Comparison of ENCODE assay signal across 8 cellular contexts in the genomic region with DNA sequence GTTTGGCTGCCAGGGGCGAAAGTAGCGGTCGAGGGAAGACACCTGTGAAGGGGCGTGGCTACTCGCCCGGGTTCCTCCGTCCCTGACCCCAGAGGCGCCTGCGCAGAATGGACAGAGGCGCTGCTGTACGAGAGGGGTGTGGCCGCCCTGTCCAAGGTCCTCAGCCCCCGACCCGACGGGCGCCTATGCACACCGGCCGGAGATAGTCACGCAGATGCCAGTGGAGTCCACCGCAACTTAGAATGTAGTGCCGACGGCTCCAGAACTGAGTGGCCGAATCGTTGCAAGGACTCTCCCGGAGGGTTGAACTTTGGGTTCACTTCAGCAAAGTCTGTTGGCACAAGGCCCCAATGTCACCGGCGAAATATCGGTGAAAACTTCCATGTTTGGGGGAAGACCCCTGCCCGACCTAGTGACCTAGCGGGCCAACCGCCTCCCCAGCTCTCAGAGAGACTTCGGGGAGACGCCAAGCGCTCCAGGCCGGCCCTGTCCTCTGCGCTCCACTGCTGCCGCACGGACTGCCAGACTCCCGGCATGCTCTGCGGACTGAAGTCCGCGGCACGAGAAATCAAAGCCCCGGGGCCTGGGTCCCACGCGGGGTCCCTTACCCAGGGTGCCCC. TPM values are rescaled to one million over a fixed set of nuclear protein-coding genes. Genes with fewer than 3 reads are reported as not detected.
DNase-seq lines count a peak whose midpoint lies in the region; ATAC-seq and TF ChIP-seq lines count a peak whose summit lies in the region.

No MANE protein-coding gene starts in this region.

- no peaks in the 10 kb centered on the region for H3K79me1 ChIP-seq in mesendoderm (ENCODE audit: low read length)

- peak overlapping the region; percentile 70 for H3K9ac ChIP-seq in mesendoderm (ENCODE audit: low read length)

- H3K4me2 ChIP-seq in mesendoderm (ENCODE audit: low read length): peak overlapping the region; percentile 84

- peak overlapping the region; percentile 51 for H3K27ac ChIP-seq in mesendoderm (ENCODE audit: low read depth, low read length)

- no peak overlapping the region for H2BK120ac ChIP-seq in mesendoderm (ENCODE audit: low read depth, low read length)

- no peaks in the 10 kb centered on the region for H3K36me3 ChIP-seq in mesendoderm (ENCODE audit: control insufficient read depth, insufficient read depth, low read length)

- H2BK15ac ChIP-seq in mesendoderm (replicated peaks; ENCODE audit: low read depth): no peak overlapping the region

- H3K23ac ChIP-seq in mesendoderm (ENCODE audit: low read length): no peak overlapping the region

- H3K4me3 ChIP-seq in AG04449 (ENCODE audit: low read depth, low read length): peak overlapping the region; percentile 64
- H3K4me3 ChIP-seq in mesendoderm (ENCODE audit: low read length): peak overlapping the region; percentile 78

- WGBS in mesendoderm (ENCODE audit: extremely low coverage, insufficient coverage, low lambda C conversion rate): no CpG with 5 or more reads among the region's 46 CpGs

- H2BK5ac ChIP-seq in mesendoderm (ENCODE audit: low read length): no peak overlapping the region

- H3K56ac ChIP-seq in mesendoderm (ENCODE audit: low read length): peak overlapping the region; percentile 86

- H3K4me1 ChIP-seq in mesendoderm (ENCODE audit: control insufficient read depth, low read depth, low read length): no peaks in the 10 kb centered on the region

- DNase-seq in AG04449 (ENCODE audit: low read depth, low spot score) (no peak), NCI-H510A (lab: John Stamatoyannopoulos, UW) (peak; percentile 92), mesendoderm (peak; percentile 95)
- DNase-seq in activated CD8-positive, alpha-beta memory T cell treated with anti-CD3 and anti-CD28 coated beads for 1 hour (ENCODE audit: extremely low read depth in 1 of 2, low read depth in 1 of 2): peak; percentile 28 to 57
- DNase-seq in effector CD8-positive, alpha-beta T cell (lab: John Stamatoyannopoulos, UW): peak; percentile 76
- DNase-seq in stimulated activated CD8-positive, alpha-beta memory T cell treated with anti-CD3 and anti-CD28 coated beads, Interleukin-12 subunit alpha, Interleukin-12 subunit beta, amount 100 ng/mL, for 24 hours (ENCODE audit: extremely low read depth): peak; percentile 42

- H4K8ac ChIP-seq in mesendoderm (ENCODE audit: low read depth, low read length): no peak overlapping the region

- H4K5ac ChIP-seq in mesendoderm (ENCODE audit: low read length): no peak overlapping the region

- H3K79me2 ChIP-seq in mesendoderm (ENCODE audit: control insufficient read depth, insufficient read depth, low read length): no peaks in the 10 kb centered on the region

- ATAC-seq in GM19043 (IDR thresholded peaks at IDR 0.05; ENCODE audit: low read depth, unreplicated experiment) (peak; percentile 48), HG03378 (IDR thresholded peaks at IDR 0.05; ENCODE audit: unreplicated experiment) (peak; percentile 40)

- H3K4ac ChIP-seq in mesendoderm (ENCODE audit: low read depth, low read length): no peak overlapping the region

- CTCF ChIA-PET in AG04449 (lab: Yijun Ruan, JAX): no interaction called here

- no peaks in the 10 kb centered on the region for H3K27me3 ChIP-seq in mesendoderm (ENCODE audit: insufficient read depth, low read length, poor library complexity)

- POLR2A ChIA-PET in AG04449 (lab: Yijun Ruan, JAX): interaction anchor here (1.6 kb wide), 1 partner anchor 125 kb away, joined by 3 read pairs; no protein-coding TSS in a partner anchor

- TF ChIP-seq CTCF in AG04449 (IDR thresholded peaks at IDR 0.05; ENCODE audit: insufficient read depth, low read length, missing control alignments): no peak

- no peak overlapping the region for H2AK5ac ChIP-seq in mesendoderm (ENCODE audit: low read length)

- no peak overlapping the region for H3K18ac ChIP-seq in mesendoderm (ENCODE audit: low read length)

RNA-seq across cellular contexts. Expression of a gene that starts 0.5 kb away (rescaled TPM):
- not detected for polyA plus RNA-seq in mesendoderm (2013, experiment 1 of 2)
- not detected for polyA plus RNA-seq in mesendoderm (2013, experiment 2 of 2)

RNA-seq across cellular contexts. Expression of a gene that starts 1.8 kb away (rescaled TPM):
- polyA plus RNA-seq in mesendoderm (2013, experiment 1 of 2): not detected
- not detected for polyA plus RNA-seq in mesendoderm (2013, experiment 2 of 2)
